In the genomic region with DNA sequence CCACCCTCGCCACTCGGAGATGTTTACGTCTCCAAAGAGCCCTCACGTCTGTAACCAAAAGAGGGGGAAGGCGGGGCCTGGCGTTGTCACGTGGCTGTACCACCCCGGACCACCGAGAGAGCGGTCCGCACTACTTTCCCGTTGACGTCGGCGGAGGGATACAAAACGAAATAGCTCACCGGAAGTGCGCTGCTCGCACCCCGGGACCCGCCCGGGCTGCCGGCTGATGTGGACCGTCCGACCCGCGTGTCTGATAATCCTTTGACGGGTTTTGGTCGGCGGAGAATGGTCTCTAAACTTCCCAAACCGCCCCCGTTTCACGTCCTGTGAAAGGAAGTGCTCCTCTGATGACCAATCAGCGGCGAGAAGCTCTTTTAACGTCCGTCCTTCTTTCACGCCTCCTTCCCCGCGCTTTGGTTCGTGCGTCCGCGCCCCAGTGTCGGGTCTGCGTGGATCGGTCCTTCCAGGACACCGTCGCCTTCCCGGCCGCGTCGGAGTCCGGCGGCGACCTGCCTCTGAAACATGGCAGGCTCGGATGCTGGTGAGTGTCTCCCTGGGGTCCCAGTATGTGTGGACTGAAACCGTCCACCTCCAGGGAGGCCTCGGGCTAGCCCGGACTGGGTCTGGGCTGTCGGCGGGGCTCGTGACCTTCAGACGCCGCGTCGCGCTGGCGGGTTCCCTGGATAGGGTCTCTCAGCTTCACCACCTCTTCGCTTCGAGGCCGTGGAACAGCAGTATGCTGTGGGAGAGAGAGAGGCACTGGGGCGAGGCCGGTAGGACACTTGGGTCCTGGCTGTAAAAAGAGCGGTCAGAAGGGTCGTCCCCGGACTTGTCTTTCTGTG, we compare ENCODE assay signal across 1 cellular context.
TF ChIP-seq lines count a peak whose summit lies in the region.

A gene with protein sequence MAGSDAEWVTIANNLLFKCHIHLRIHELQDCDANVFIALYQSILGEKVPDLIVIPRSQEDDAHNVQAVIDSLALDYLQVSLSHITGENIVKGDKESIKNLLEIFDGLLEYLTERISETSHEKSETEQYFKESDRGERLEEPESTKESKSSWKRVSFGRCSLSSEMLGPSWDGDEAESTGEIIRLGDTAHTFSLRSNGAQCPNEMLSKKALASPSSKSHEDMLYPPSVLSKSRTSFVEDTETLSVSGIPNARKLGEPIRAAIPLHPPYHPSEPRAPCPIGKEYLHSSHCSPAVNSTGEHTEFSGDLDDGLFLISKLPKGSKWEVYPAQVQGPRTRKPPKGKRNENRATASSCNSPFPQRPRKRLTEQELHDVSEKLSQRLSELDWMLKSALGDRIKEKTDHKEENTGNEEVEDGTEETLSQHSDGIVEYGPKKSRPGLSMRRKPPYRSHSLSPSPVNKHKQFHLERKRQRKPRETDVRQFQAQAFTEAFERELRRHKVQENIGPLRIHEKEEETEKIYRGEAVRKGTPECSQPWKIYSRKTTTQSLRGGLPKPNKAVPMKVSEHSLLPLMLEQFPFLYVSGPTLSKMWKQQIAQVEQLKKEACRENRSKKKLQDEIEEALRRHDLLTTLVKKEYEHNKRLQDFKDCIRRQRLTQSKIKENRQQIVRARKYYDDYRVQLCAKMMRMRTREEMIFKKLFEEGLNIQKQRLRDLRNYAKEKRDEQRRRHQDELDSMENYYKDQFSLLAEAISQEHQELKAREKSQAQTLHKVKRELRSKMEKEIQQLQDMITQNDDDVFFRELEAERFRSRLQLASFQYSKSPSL (plus strand): TSS at position 402 of the 842 bp plus-strand sequence. CDS start 121 bp downstream, at position 523.

TF ChIP-seq in GM12878, 131 proteins besides CTCF, POLR2A, EP300 and RAD21 (continues in another document):
- TF ChIP-seq, protein P1, sequence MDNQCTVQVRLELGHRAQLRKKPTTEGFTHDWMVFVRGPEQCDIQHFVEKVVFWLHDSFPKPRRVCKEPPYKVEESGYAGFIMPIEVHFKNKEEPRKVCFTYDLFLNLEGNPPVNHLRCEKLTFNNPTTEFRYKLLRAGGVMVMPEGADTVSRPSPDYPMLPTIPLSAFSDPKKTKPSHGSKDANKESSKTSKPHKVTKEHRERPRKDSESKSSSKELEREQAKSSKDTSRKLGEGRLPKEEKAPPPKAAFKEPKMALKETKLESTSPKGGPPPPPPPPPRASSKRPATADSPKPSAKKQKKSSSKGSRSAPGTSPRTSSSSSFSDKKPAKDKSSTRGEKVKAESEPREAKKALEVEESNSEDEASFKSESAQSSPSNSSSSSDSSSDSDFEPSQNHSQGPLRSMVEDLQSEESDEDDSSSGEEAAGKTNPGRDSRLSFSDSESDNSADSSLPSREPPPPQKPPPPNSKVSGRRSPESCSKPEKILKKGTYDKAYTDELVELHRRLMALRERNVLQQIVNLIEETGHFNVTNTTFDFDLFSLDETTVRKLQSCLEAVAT (IDR thresholded peaks at IDR 0.05) = peak; percentile 99
- TF ChIP-seq NBN (IDR thresholded peaks at IDR 0.05) = peak; percentile 97
- TF ChIP-seq, protein P2, sequence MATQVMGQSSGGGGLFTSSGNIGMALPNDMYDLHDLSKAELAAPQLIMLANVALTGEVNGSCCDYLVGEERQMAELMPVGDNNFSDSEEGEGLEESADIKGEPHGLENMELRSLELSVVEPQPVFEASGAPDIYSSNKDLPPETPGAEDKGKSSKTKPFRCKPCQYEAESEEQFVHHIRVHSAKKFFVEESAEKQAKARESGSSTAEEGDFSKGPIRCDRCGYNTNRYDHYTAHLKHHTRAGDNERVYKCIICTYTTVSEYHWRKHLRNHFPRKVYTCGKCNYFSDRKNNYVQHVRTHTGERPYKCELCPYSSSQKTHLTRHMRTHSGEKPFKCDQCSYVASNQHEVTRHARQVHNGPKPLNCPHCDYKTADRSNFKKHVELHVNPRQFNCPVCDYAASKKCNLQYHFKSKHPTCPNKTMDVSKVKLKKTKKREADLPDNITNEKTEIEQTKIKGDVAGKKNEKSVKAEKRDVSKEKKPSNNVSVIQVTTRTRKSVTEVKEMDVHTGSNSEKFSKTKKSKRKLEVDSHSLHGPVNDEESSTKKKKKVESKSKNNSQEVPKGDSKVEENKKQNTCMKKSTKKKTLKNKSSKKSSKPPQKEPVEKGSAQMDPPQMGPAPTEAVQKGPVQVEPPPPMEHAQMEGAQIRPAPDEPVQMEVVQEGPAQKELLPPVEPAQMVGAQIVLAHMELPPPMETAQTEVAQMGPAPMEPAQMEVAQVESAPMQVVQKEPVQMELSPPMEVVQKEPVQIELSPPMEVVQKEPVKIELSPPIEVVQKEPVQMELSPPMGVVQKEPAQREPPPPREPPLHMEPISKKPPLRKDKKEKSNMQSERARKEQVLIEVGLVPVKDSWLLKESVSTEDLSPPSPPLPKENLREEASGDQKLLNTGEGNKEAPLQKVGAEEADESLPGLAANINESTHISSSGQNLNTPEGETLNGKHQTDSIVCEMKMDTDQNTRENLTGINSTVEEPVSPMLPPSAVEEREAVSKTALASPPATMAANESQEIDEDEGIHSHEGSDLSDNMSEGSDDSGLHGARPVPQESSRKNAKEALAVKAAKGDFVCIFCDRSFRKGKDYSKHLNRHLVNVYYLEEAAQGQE (IDR thresholded peaks at IDR 0.05; ENCODE audit: low read depth, low read length) = no peak
- TF ChIP-seq SIX5 (IDR thresholded peaks at IDR 0.05; ENCODE audit: low read depth, low read length, severe bottlenecking) = peak; percentile 10
- TF ChIP-seq, protein P3, sequence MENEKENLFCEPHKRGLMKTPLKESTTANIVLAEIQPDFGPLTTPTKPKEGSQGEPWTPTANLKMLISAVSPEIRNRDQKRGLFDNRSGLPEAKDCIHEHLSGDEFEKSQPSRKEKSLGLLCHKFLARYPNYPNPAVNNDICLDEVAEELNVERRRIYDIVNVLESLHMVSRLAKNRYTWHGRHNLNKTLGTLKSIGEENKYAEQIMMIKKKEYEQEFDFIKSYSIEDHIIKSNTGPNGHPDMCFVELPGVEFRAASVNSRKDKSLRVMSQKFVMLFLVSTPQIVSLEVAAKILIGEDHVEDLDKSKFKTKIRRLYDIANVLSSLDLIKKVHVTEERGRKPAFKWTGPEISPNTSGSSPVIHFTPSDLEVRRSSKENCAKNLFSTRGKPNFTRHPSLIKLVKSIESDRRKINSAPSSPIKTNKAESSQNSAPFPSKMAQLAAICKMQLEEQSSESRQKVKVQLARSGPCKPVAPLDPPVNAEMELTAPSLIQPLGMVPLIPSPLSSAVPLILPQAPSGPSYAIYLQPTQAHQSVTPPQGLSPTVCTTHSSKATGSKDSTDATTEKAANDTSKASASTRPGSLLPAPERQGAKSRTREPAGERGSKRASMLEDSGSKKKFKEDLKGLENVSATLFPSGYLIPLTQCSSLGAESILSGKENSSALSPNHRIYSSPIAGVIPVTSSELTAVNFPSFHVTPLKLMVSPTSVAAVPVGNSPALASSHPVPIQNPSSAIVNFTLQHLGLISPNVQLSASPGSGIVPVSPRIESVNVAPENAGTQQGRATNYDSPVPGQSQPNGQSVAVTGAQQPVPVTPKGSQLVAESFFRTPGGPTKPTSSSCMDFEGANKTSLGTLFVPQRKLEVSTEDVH (IDR thresholded peaks at IDR 0.05; ENCODE audit: low read depth, partially characterized antibody) = peak; percentile 87
- no peak for TF ChIP-seq ZBED1 (IDR thresholded peaks at IDR 0.05; ENCODE audit: borderline replicate concordance)
- peak; percentile 70 to 86 for TF ChIP-seq BHLHE40 (IDR thresholded peaks at IDR 0.05; ENCODE audit: borderline replicate concordance in 1 of 2, low read depth in 2 of 2, low read length in 1 of 2)
- TF ChIP-seq RAD51 (IDR thresholded peaks at IDR 0.05) = peak; percentile 91
- TF ChIP-seq DPF2 (IDR thresholded peaks at IDR 0.05) = peak; percentile 42; the same call in 1 of the 2 replicates
- TF ChIP-seq MEF2B (IDR thresholded peaks at IDR 0.05; ENCODE audit: partially characterized antibody, poor library complexity, severe bottlenecking) = peak; percentile 75
- peak; percentile 94 for TF ChIP-seq CHD2 (IDR thresholded peaks at IDR 0.05; ENCODE audit: borderline replicate concordance, low read depth, low read length)
- peak; percentile 82 for TF ChIP-seq GATAD2B (conservative IDR thresholded peaks at IDR 0.05; ENCODE audit: low read depth)
- TF ChIP-seq CBFB (IDR thresholded peaks at IDR 0.05; ENCODE audit: low read depth) = peak; percentile 71; the same call in 1 of the 2 replicates
- TF ChIP-seq SP1 (IDR thresholded peaks at IDR 0.05; ENCODE audit: low read depth, low read length) = peak; percentile 75
- no peak for TF ChIP-seq ZNF217 (IDR thresholded peaks at IDR 0.05)
- TF ChIP-seq, protein P4, sequence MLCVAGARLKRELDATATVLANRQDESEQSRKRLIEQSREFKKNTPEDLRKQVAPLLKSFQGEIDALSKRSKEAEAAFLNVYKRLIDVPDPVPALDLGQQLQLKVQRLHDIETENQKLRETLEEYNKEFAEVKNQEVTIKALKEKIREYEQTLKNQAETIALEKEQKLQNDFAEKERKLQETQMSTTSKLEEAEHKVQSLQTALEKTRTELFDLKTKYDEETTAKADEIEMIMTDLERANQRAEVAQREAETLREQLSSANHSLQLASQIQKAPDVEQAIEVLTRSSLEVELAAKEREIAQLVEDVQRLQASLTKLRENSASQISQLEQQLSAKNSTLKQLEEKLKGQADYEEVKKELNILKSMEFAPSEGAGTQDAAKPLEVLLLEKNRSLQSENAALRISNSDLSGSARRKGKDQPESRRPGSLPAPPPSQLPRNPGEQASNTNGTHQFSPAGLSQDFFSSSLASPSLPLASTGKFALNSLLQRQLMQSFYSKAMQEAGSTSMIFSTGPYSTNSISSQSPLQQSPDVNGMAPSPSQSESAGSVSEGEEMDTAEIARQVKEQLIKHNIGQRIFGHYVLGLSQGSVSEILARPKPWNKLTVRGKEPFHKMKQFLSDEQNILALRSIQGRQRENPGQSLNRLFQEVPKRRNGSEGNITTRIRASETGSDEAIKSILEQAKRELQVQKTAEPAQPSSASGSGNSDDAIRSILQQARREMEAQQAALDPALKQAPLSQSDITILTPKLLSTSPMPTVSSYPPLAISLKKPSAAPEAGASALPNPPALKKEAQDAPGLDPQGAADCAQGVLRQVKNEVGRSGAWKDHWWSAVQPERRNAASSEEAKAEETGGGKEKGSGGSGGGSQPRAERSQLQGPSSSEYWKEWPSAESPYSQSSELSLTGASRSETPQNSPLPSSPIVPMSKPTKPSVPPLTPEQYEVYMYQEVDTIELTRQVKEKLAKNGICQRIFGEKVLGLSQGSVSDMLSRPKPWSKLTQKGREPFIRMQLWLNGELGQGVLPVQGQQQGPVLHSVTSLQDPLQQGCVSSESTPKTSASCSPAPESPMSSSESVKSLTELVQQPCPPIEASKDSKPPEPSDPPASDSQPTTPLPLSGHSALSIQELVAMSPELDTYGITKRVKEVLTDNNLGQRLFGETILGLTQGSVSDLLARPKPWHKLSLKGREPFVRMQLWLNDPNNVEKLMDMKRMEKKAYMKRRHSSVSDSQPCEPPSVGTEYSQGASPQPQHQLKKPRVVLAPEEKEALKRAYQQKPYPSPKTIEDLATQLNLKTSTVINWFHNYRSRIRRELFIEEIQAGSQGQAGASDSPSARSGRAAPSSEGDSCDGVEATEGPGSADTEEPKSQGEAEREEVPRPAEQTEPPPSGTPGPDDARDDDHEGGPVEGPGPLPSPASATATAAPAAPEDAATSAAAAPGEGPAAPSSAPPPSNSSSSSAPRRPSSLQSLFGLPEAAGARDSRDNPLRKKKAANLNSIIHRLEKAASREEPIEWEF (IDR thresholded peaks at IDR 0.05; ENCODE audit: insufficient replicate concordance, low read depth, low read length) = no peak
- TF ChIP-seq MYB (IDR thresholded peaks at IDR 0.05; ENCODE audit: borderline replicate concordance, low read depth, low read length) = no peak
- peak; percentile 80; the same call in 1 of the 3 replicates for TF ChIP-seq POU2F2 (IDR thresholded peaks at IDR 0.05; ENCODE audit: borderline replicate concordance, low read depth, low read length)
- TF ChIP-seq, protein P5, sequence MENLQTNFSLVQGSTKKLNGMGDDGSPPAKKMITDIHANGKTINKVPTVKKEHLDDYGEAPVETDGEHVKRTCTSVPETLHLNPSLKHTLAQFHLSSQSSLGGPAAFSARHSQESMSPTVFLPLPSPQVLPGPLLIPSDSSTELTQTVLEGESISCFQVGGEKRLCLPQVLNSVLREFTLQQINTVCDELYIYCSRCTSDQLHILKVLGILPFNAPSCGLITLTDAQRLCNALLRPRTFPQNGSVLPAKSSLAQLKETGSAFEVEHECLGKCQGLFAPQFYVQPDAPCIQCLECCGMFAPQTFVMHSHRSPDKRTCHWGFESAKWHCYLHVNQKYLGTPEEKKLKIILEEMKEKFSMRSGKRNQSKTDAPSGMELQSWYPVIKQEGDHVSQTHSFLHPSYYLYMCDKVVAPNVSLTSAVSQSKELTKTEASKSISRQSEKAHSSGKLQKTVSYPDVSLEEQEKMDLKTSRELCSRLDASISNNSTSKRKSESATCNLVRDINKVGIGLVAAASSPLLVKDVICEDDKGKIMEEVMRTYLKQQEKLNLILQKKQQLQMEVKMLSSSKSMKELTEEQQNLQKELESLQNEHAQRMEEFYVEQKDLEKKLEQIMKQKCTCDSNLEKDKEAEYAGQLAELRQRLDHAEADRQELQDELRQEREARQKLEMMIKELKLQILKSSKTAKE (IDR thresholded peaks at IDR 0.05; ENCODE audit: low read depth, poor library complexity, severe bottlenecking) = peak; percentile 21
- 0 out of 2 replicates have a peak, but pooled peaks have one; percentile 42 for TF ChIP-seq ASH2L (IDR thresholded peaks at IDR 0.05; ENCODE audit: borderline replicate concordance, low read depth)
- peak; percentile 50 for TF ChIP-seq POLR2AphosphoS5 (IDR thresholded peaks at IDR 0.05; ENCODE audit: low read length)
- no peak for TF ChIP-seq FOS (IDR thresholded peaks at IDR 0.05; ENCODE audit: borderline replicate concordance, extremely low read depth, insufficient read length)
- no peak for TF ChIP-seq ZNF274 (IDR thresholded peaks at IDR 0.05; ENCODE audit: insufficient read depth, insufficient read length)
- TF ChIP-seq, protein P6, sequence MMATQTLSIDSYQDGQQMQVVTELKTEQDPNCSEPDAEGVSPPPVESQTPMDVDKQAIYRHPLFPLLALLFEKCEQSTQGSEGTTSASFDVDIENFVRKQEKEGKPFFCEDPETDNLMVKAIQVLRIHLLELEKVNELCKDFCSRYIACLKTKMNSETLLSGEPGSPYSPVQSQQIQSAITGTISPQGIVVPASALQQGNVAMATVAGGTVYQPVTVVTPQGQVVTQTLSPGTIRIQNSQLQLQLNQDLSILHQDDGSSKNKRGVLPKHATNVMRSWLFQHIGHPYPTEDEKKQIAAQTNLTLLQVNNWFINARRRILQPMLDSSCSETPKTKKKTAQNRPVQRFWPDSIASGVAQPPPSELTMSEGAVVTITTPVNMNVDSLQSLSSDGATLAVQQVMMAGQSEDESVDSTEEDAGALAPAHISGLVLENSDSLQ (IDR thresholded peaks at IDR 0.05) = peak; percentile 63
- TF ChIP-seq FOXK2 (IDR thresholded peaks at IDR 0.05) = peak; percentile 80; the same call in 1 of the 2 replicates
- TF ChIP-seq PML (IDR thresholded peaks at IDR 0.05; ENCODE audit: low read length) = peak; percentile 69; the same call in 1 of the 2 replicates
- peak; percentile 52; the same call in 1 of the 2 replicates for TF ChIP-seq NR2F1 (conservative IDR thresholded peaks at IDR 0.05)
- TF ChIP-seq FOXM1 (IDR thresholded peaks at IDR 0.05; ENCODE audit: low read depth, low read length) = no peak
